In genomic region chr15:51776952-51777574, GRCh38 we compare ENCODE assay signal across 8 cellular contexts. TPM values are rescaled to one million over a fixed set of nuclear protein-coding genes. Genes with fewer than 3 reads are reported as not detected.
DNase-seq lines count a peak whose midpoint lies in the region; TF ChIP-seq lines count a peak whose summit lies in the region.

No MANE protein-coding gene starts in this region.

- no peak overlapping the region for H3K4me3 ChIP-seq in OCI-LY7 (ENCODE audit: low read depth, low read length, poor library complexity, severe bottlenecking)
- no peak overlapping the region for H3K4me3 ChIP-seq in fibroblast of lung (replicated peaks in 1 of 4; ENCODE audit: control extremely low read depth in 1 of 4, insufficient read depth in 1 of 4, low read depth in 3 of 4, low read length in 4 of 4)

- H3K27ac Mint-ChIP-seq in neural crest cell (ENCODE audit: unreplicated experiment) = no peak overlapping the region

- H3K4me1 ChIP-seq in OCI-LY7 (ENCODE audit: insufficient read depth, low read length, poor library complexity, severe bottlenecking) (no peaks in the 10 kb centered on the region), fibroblast of lung (ENCODE audit: control insufficient read depth, extremely low read depth, insufficient read depth, low read length) (no peaks in the 10 kb centered on the region)

- H3K4me3 Mint-ChIP-seq in neural crest cell = no peak overlapping the region

- H3K27ac ChIP-seq in OCI-LY7 (ENCODE audit: low read depth, low read length, poor library complexity, severe bottlenecking) = no peak overlapping the region
- H3K27ac ChIP-seq in fibroblast of lung (ENCODE audit: insufficient read depth, low read length) = no peak overlapping the region

- H3K36me3 ChIP-seq in OCI-LY7 (ENCODE audit: insufficient read depth, low read length) (no peaks in the 10 kb centered on the region), fibroblast of lung (ENCODE audit: control insufficient read depth, insufficient read depth, low read length) (peaks cover 1% of the 10 kb centered on the region)

- H3K27me3 Mint-ChIP-seq in neural crest cell (ENCODE audit: low read depth) = no peaks in the 10 kb centered on the region

- H2AFZ ChIP-seq in OCI-LY7 (ENCODE audit: low read length) (no peak overlapping the region), fibroblast of lung (ENCODE audit: low read length) (no peak overlapping the region)

- peak; percentile 90 for TF ChIP-seq CTCF in OCI-LY7 (conservative IDR thresholded peaks at IDR 0.05; ENCODE audit: low read length)
- peak; percentile 72 to 84 for TF ChIP-seq CTCF in fibroblast of lung (conservative IDR thresholded peaks at IDR 0.05 in 1 of 2, IDR thresholded peaks at IDR 0.05 in 1 of 2; ENCODE audit: low read depth in 1 of 2, low read length in 2 of 2)
- TF ChIP-seq CTCF in neural crest cell (conservative IDR thresholded peaks at IDR 0.05) = peak; percentile 85

- H3K9ac ChIP-seq in fibroblast of lung (ENCODE audit: insufficient read depth, low read length) = no peak overlapping the region

- POLR2A ChIA-PET in OCI-LY7 (lab: Charles Lee) = no interaction called here

- intact Hi-C loops in OCI-LY7 (cut with micrococcal nuclease; ENCODE audit: unreplicated experiment) = loop anchor here (1.0 kb wide), 1 partner anchor 127 kb away; no protein-coding TSS in a partner anchor

- H3K36me3 Mint-ChIP-seq in neural crest cell (ENCODE audit: low read depth) = peaks cover 17% of the 10 kb centered on the region

- no peaks in the 10 kb centered on the region for H3K27me3 ChIP-seq in fibroblast of lung (ENCODE audit: control insufficient read depth, insufficient read depth, low read length)

- BruUV-seq in OCI-LY7 (replicated peaks; lab: Mats Ljungman, UMichigan) = no TSS peak

- H3K79me2 ChIP-seq in OCI-LY7 (ENCODE audit: insufficient read depth, low read depth, low read length) (no peaks in the 10 kb centered on the region), fibroblast of lung (ENCODE audit: control insufficient read depth, insufficient read depth, low read length) (no peaks in the 10 kb centered on the region)

- H3K9me3 ChIP-seq in OCI-LY7 (ENCODE audit: low read length) = no peaks in the 10 kb centered on the region
- no peaks in the 10 kb centered on the region for H3K9me3 ChIP-seq in fibroblast of lung (ENCODE audit: control insufficient read depth, insufficient read depth, low read depth, low read length)

- peaks cover 17% of the 10 kb centered on the region for H3K4me1 Mint-ChIP-seq in neural crest cell

- DNase-seq in NCI-H510A treated with DMSO at 0.1 percent for 48 hours (lab: John Stamatoyannopoulos, UW) (peak; percentile 64), NCI-H510A (lab: John Stamatoyannopoulos, UW) (no peak), HS-5 (ENCODE audit: low read depth) (peak; percentile 55), OCI-LY7 (ENCODE audit: low spot score) (peak; percentile 72), fibroblast of lung (ENCODE audit: low read depth in 2 of 2) (peak; percentile 59 to 84), neural crest cell (ENCODE audit: low read depth, low spot score) (peak; percentile 69), superior temporal gyrus (ENCODE audit: extremely low spot score) (peak; percentile 97)
- peak; percentile 41 for DNase-seq in activated T-cell treated with anti-CD3 and anti-CD28 coated beads, Interleukin-2, amount 50 U/mL, for 1 hour

- H4K20me1 ChIP-seq in OCI-LY7 (ENCODE audit: insufficient read depth, low read length) (no peaks in the 10 kb centered on the region), fibroblast of lung (ENCODE audit: control insufficient read depth, extremely low read depth, insufficient read depth, low read length) (no peaks in the 10 kb centered on the region)

- H3K9me3 Mint-ChIP-seq in neural crest cell = peaks cover 3% of the 10 kb centered on the region

- no peaks in the 10 kb centered on the region for H3K9me2 ChIP-seq in OCI-LY7 (ENCODE audit: insufficient read depth, low read length)

- CTCF ChIA-PET in OCI-LY7 (lab: Charles Lee; ENCODE audit: unreplicated experiment) = interaction anchor here (0.9 kb wide), 1 partner anchor 20 kb away, joined by 3 read pairs; no protein-coding TSS in a partner anchor

- no peak overlapping the region for H3K4me2 ChIP-seq in OCI-LY7 (ENCODE audit: low read length)
- H3K4me2 ChIP-seq in fibroblast of lung (ENCODE audit: extremely low read depth, insufficient read depth, low read length) = no peak overlapping the region

RNA-seq across cellular contexts. Expression of gene TMOD2, which starts 25.7 kb away (rescaled TPM):
- total RNA-seq in OCI-LY7 (2014; rRNA removed; shearing (Covaris generic)) = not detected in 2 replicates
- 0.11 and 0.44 TPM in 2 replicates for total RNA-seq in OCI-LY7 (2022)
- total RNA-seq in fibroblast of lung = 8.0 and 11.2 TPM in 2 replicates
- 5.4 and 7.0 TPM in 2 replicates for polyA plus RNA-seq in fibroblast of lung
- polyA plus RNA-seq in fibroblast of lung (2012) = 4.8 and 6.6 TPM in 2 replicates
- polyA minus RNA-seq in fibroblast of lung (ENCODE audit: low replicate concordance) = 1.8 and 3.0 TPM in 2 replicates
- total RNA-seq in neural crest cell = 17.4 and 18.9 TPM in 2 replicates

RNA-seq across cellular contexts. Expression of gene LYSMD2, which starts 39.6 kb away (rescaled TPM):
- total RNA-seq in OCI-LY7 (2014; rRNA removed; shearing (Covaris generic)) = not detected in 2 replicates
- total RNA-seq in OCI-LY7 (2022) = 0.50 and 0.89 TPM in 2 replicates
- 7.2 and 7.8 TPM in 2 replicates for total RNA-seq in fibroblast of lung
- polyA plus RNA-seq in fibroblast of lung = 10.1 and 12.3 TPM in 2 replicates
- polyA plus RNA-seq in fibroblast of lung (2012) = 6.2 and 7.6 TPM in 2 replicates
- polyA minus RNA-seq in fibroblast of lung (ENCODE audit: low replicate concordance) = 2.5 TPM in 1 of 2 replicates, not detected in the other
- 2.4 and 3.2 TPM in 2 replicates for total RNA-seq in neural crest cell

RNA-seq across cellular contexts. Expression of gene TMOD3, which starts 52.4 kb away (rescaled TPM):
- 17.4 and 31.5 TPM in 2 replicates for total RNA-seq in OCI-LY7 (2014; rRNA removed; shearing (Covaris generic))
- 30.5 and 31.5 TPM in 2 replicates for total RNA-seq in OCI-LY7 (2022)
- 30.6 and 35.3 TPM in 2 replicates for total RNA-seq in fibroblast of lung
- polyA plus RNA-seq in fibroblast of lung = 19.8 and 33.7 TPM in 2 replicates
- 17.5 and 30.2 TPM in 2 replicates for polyA plus RNA-seq in fibroblast of lung (2012)
- polyA minus RNA-seq in fibroblast of lung (ENCODE audit: low replicate concordance) = 5.1 and 8.0 TPM in 2 replicates
- total RNA-seq in neural crest cell = 29.3 and 29.8 TPM in 2 replicates
